In genomic region chr4:143308377-143308776, GRCh38 we compare ENCODE assay signal across 8 cellular contexts.
"Had no signal": no experiment of that assay in that cellular context is flagged by ENCODE, and none has a peak within 500 bp of the region (broad histone marks: within the 10 kb centered on the region; RNA-seq: fewer than 3 reads in every experiment).

No MANE protein-coding gene starts in this region.

- H3K4me3 ChIP-seq: GM12878 had no signal

- DNase-seq: GDM1, GF-D8 had no signal

- FAIRE-seq: G401.6, GM12878, GM12891, GM12892, GM18507, GM19239 had no signal

- ATAC-seq: GM12878 had no signal
